Comparison of ENCODE assay signal across 8 cellular contexts in the genomic region with DNA sequence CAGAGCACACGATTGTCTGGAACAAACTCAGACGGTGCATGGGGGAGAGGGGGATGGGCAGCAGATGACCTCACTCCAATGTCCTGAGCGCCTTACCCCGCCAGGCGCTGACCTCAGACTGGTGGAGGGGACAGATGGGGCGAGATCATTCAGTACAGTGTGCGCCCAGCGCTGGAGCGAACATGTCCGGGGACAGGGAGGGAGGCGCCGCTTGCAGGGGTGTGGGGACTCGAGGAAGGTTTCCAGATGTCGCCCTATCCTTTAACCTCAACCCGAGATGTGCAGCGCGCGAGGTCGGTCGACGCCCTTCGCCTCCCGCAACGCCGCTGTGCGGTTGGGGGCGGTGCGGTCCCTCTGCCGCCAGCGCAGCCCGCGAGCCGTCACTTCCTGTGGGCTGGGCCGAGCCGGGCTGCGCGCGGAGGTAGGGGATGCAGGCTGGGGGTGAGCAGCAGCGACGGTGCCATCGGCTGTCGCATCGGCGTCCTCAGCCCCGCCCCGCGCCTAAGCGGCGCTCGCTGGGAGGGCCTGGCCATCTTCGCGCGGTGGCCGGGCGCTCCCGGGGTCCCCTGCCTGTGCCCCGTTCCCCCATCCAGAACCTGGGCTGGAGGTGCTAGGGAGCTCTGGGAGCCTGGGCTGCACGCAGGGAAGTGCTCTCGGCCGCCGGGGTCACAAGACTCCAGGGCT. TPM values are rescaled to one million over a fixed set of nuclear protein-coding genes. Genes with fewer than 3 reads are reported as not detected.
DNase-seq lines count a peak whose midpoint lies in the region; ATAC-seq, FAIRE-seq and TF ChIP-seq lines count a peak whose summit lies in the region.

No MANE protein-coding gene starts in this region.

- intact Hi-C loops in pancreas (cut with DNase I) = no loop called here
- intact Hi-C loops in thyroid gland (cut with DNase I) = no loop called here

- no peaks in the 10 kb centered on the region for H3K9me3 ChIP-seq in Loucy (ENCODE audit: insufficient read depth, low read depth, low read length)
- H3K9me3 ChIP-seq in cardiac muscle cell (ENCODE audit: low read depth) = no peaks in the 10 kb centered on the region
- H3K9me3 ChIP-seq in pancreas = no peaks in the 10 kb centered on the region
- no peaks in the 10 kb centered on the region for H3K9me3 ChIP-seq in thyroid gland

- TF ChIP-seq POLR2A in GM12891 (IDR thresholded peaks at IDR 0.05; ENCODE audit: low read depth, low read length) = no peak
- TF ChIP-seq POLR2A in thyroid gland (IDR thresholded peaks at IDR 0.05) = peak in 1 of 2 donors; percentile 90

- no peaks in the 10 kb centered on the region for H3K9me2 ChIP-seq in Loucy (replicated peaks; ENCODE audit: low read depth, low read length)

- H4K20me1 ChIP-seq in Loucy (ENCODE audit: insufficient read depth, low read length, poor library complexity, severe bottlenecking) = no peaks in the 10 kb centered on the region

- H2AFZ ChIP-seq in Loucy (ENCODE audit: low read length) = peak overlapping the region; percentile 95

- H3K4me3 Mint-ChIP-seq in activated naive CD8-positive, alpha-beta T cell treated with anti-CD3 and anti-CD28 coated beads for 36 hours = peak overlapping the region; percentile 83

- H3K4me1 ChIP-seq in Loucy (ENCODE audit: insufficient read depth, low read length, poor library complexity, severe bottlenecking) = peaks cover 12% of the 10 kb centered on the region
- no peaks in the 10 kb centered on the region for H3K4me1 ChIP-seq in cardiac muscle cell (ENCODE audit: low read depth)
- peaks cover 5 to 10% (median 8%) of the 10 kb centered on the region in 3 donors for H3K4me1 ChIP-seq in pancreas
- peaks cover 17 to 25% of the 10 kb centered on the region in 2 donors for H3K4me1 ChIP-seq in thyroid gland

- peaks cover 12% of the 10 kb centered on the region for H3K27me3 Mint-ChIP-seq in activated naive CD8-positive, alpha-beta T cell treated with anti-CD3 and anti-CD28 coated beads for 36 hours

- peak overlapping the region; percentile 95 for H3K4me2 ChIP-seq in Loucy (ENCODE audit: low read depth, low read length, poor library complexity, severe bottlenecking)

- H3K9me3 Mint-ChIP-seq in activated naive CD8-positive, alpha-beta T cell treated with anti-CD3 and anti-CD28 coated beads for 36 hours = no peaks in the 10 kb centered on the region

- FAIRE-seq in GM12891 (lab: Jason Lieb, UNC) (peak; percentile 78), pancreas (lab: Jason Lieb, UNC) (no peak)

- WGBS in pancreas, 2 donors = 0% methylated on average over 55 to 61 of the region's 61 CpGs
- 0 to 1% methylated on average over 12 to 22 of the region's 61 CpGs for WGBS in thyroid gland, 2 donors

- H3K27ac Mint-ChIP-seq in activated naive CD8-positive, alpha-beta T cell treated with anti-CD3 and anti-CD28 coated beads for 36 hours = peak overlapping the region; percentile 69

- no peaks in the 10 kb centered on the region for H3K36me3 ChIP-seq in Loucy (ENCODE audit: insufficient read depth, low read length)
- no peaks in the 10 kb centered on the region for H3K36me3 ChIP-seq in cardiac muscle cell
- H3K36me3 ChIP-seq in pancreas = no peaks in the 10 kb centered on the region
- H3K36me3 ChIP-seq in thyroid gland = no peaks in the 10 kb centered on the region

- TF ChIP-seq CTCF in Loucy (conservative IDR thresholded peaks at IDR 0.05; ENCODE audit: low read length) (no peak), cardiac muscle cell (IDR thresholded peaks at IDR 0.05; ENCODE audit: low read depth, low read length) (no peak), pancreas (IDR thresholded peaks at IDR 0.05) (no peak), thyroid gland (IDR thresholded peaks at IDR 0.05) (peak in 2 of 6 experiments; percentile 6 to 10)

- peak overlapping the region; percentile 51 for H3K9ac ChIP-seq in Loucy (ENCODE audit: low read depth, low read length, poor library complexity, severe bottlenecking)

- peak overlapping the region; percentile 61 for H3K27ac ChIP-seq in cardiac muscle cell
- H3K27ac ChIP-seq in pancreas = peak overlapping the region; percentile 79 to 89 (median 88)
- peak overlapping the region; percentile 45 to 89 (median 79) for H3K27ac ChIP-seq in thyroid gland

- H3K79me2 ChIP-seq in Loucy (ENCODE audit: insufficient read depth, low read length) = no peaks in the 10 kb centered on the region

- DNase-seq in GM12891 (ENCODE audit: insufficient read length, low spot score) (peak; percentile 64), SK-N-DZ (ENCODE audit: low spot score) (peak; percentile 87), cardiac muscle cell (ENCODE audit: low read depth in 1 of 2, low spot score in 1 of 2) (peak; percentile 59 to 90), pancreas (peak; percentile 68 to 91 (median 80)), thyroid gland (peak; percentile 80 to 83)
- DNase-seq in activated naive CD8-positive, alpha-beta T cell treated with anti-CD3 and anti-CD28 coated beads for 36 hours = peak; percentile 84

- no peaks in the 10 kb centered on the region for H3K27me3 ChIP-seq in Loucy (ENCODE audit: insufficient read depth, low read length, poor library complexity, severe bottlenecking)
- H3K27me3 ChIP-seq in cardiac muscle cell = no peaks in the 10 kb centered on the region
- no peaks in the 10 kb centered on the region for H3K27me3 ChIP-seq in pancreas
- H3K27me3 ChIP-seq in thyroid gland = no peaks in the 10 kb centered on the region

- ATAC-seq in pancreas = peak; percentile 91 to 95 (median 93)
- no peak for ATAC-seq in GM21529 (IDR thresholded peaks at IDR 0.05; ENCODE audit: unreplicated experiment)

- no peaks in the 10 kb centered on the region for H3K36me3 Mint-ChIP-seq in activated naive CD8-positive, alpha-beta T cell treated with anti-CD3 and anti-CD28 coated beads for 36 hours

- H3F3A ChIP-seq in Loucy (ENCODE audit: low read depth) = no peaks in the 10 kb centered on the region

- H3K4me3 ChIP-seq in Loucy (ENCODE audit: low read length, poor library complexity, severe bottlenecking) (peak overlapping the region; percentile 77), cardiac muscle cell (peak overlapping the region; percentile 61), pancreas (peak overlapping the region; percentile 37 to 61 (median 56)), thyroid gland (replicated peaks in 1 of 3) (peak overlapping the region; percentile 23 to 58 (median 43))

- H3K4me1 Mint-ChIP-seq in activated naive CD8-positive, alpha-beta T cell treated with anti-CD3 and anti-CD28 coated beads for 36 hours = peaks cover 18% of the 10 kb centered on the region

TF ChIP-seq in GM12891, 5 proteins besides CTCF, POLR2A, EP300 and RAD21:
- TF ChIP-seq PAX5 (IDR thresholded peaks at IDR 0.05; ENCODE audit: insufficient read depth, low read length, severe bottlenecking) (no peak), SPI1 (IDR thresholded peaks at IDR 0.05; ENCODE audit: low read depth, low read length) (no peak), POLR2AphosphoS5 (IDR thresholded peaks at IDR 0.05; ENCODE audit: low read depth, low read length) (no peak)

RNA-seq across cellular contexts. Expression of a gene that starts 5.3 kb away (rescaled TPM):
- polyA plus RNA-seq in GM12891 (2012; ENCODE audit: low read depth, missing spikeins) = 0.04 TPM
- polyA plus RNA-seq in SK-N-DZ (2014; cell fraction: cytosol; rRNA removed) = 13.7 and 18.2 TPM in 2 replicates
- 20.1 and 30.5 TPM in 2 replicates for polyA plus RNA-seq in SK-N-DZ (2014; cell fraction: nucleus; rRNA removed)
- 1 to 10 TPM in 1 of 2 experiments, under 1 TPM in 1; 0.74 to 1.2 TPM for total RNA-seq in activated naive CD8-positive, alpha-beta T cell treated with anti-CD3 and anti-CD28 coated beads for 36 hours
- total RNA-seq in cardiac muscle cell (15.1 and 16.4 TPM in 2 replicates), pancreas (10 to 100 TPM in 1 of 6 donors, 1 to 10 TPM in 5; 2.3 to 11.2 (median 3.4) TPM), thyroid gland (1 to 10 TPM; 2.6 to 9.8 (median 4.2) TPM)
- polyA plus RNA-seq in cardiac muscle cell (5.9 and 8.0 TPM in 2 replicates), pancreas (1 to 10 TPM; 4.6 to 5.7 TPM)

RNA-seq across cellular contexts. Expression of a gene that starts 9.6 kb away (rescaled TPM):
- 0.72 TPM for polyA plus RNA-seq in GM12891 (2012; ENCODE audit: low read depth, missing spikeins)
- polyA plus RNA-seq in SK-N-DZ (2014; cell fraction: cytosol; rRNA removed) = 1.5 and 4.5 TPM in 2 replicates
- polyA plus RNA-seq in SK-N-DZ (2014; cell fraction: nucleus; rRNA removed) = 10.2 and 20.4 TPM in 2 replicates
- total RNA-seq in activated naive CD8-positive, alpha-beta T cell treated with anti-CD3 and anti-CD28 coated beads for 36 hours = 1 to 10 TPM; 1.6 to 1.9 TPM
- 35.2 and 46.3 TPM in 2 replicates for total RNA-seq in cardiac muscle cell
- polyA plus RNA-seq in cardiac muscle cell = 45.4 and 57.3 TPM in 2 replicates
- 100 to 1,000 TPM in 5 of 6 donors, 10 to 100 TPM in 1; 76.7 to 145 (median 117) TPM for total RNA-seq in pancreas
- 100 to 1,000 TPM; 217 to 262 TPM for polyA plus RNA-seq in pancreas
- 10 to 100 TPM; 19.4 to 27.4 (median 21.3) TPM for total RNA-seq in thyroid gland

RNA-seq across cellular contexts. Expression of a gene that starts 30.3 kb away (rescaled TPM):
- polyA plus RNA-seq in GM12891 (2012; ENCODE audit: low read depth, missing spikeins) = 38.0 TPM
- 82.0 and 130 TPM in 2 replicates for polyA plus RNA-seq in SK-N-DZ (2014; cell fraction: cytosol; rRNA removed)
- 59.1 and 78.2 TPM in 2 replicates for polyA plus RNA-seq in SK-N-DZ (2014; cell fraction: nucleus; rRNA removed)
- 10 to 100 TPM; 64.4 to 69.0 TPM for total RNA-seq in activated naive CD8-positive, alpha-beta T cell treated with anti-CD3 and anti-CD28 coated beads for 36 hours
- total RNA-seq in cardiac muscle cell (44.8 and 62.9 TPM in 2 replicates), pancreas (10 to 100 TPM; 11.7 to 22.2 (median 14.1) TPM), thyroid gland (10 to 100 TPM; 37.8 to 55.1 (median 49.7) TPM)
- polyA plus RNA-seq in cardiac muscle cell (39.7 and 48.4 TPM in 2 replicates), pancreas (10 to 100 TPM; 20.9 to 23.6 TPM)

RNA-seq across cellular contexts. Expression of a gene that starts 46.4 kb away (rescaled TPM):
- not detected for polyA plus RNA-seq in GM12891 (2012; ENCODE audit: low read depth, missing spikeins)
- not detected in 2 replicates for polyA plus RNA-seq in SK-N-DZ (2014; cell fraction: cytosol; rRNA removed)
- not detected in 2 replicates for polyA plus RNA-seq in SK-N-DZ (2014; cell fraction: nucleus; rRNA removed)
- total RNA-seq in activated naive CD8-positive, alpha-beta T cell treated with anti-CD3 and anti-CD28 coated beads for 36 hours = not detected
- total RNA-seq in cardiac muscle cell (not detected in 2 replicates), pancreas (under 1 TPM; 0.15 to 0.65 (median 0.39) TPM), thyroid gland (not detected)
- polyA plus RNA-seq in cardiac muscle cell (not detected in 2 replicates), pancreas (under 1 TPM; 0.15 to 0.35 TPM)

RNA-seq across cellular contexts. Expression of a gene that starts 58.0 kb away (rescaled TPM):
- polyA plus RNA-seq in GM12891 (2012; ENCODE audit: low read depth, missing spikeins) = not detected
- not detected in 2 replicates for polyA plus RNA-seq in SK-N-DZ (2014; cell fraction: cytosol; rRNA removed)
- not detected in 2 replicates for polyA plus RNA-seq in SK-N-DZ (2014; cell fraction: nucleus; rRNA removed)
- total RNA-seq in activated naive CD8-positive, alpha-beta T cell treated with anti-CD3 and anti-CD28 coated beads for 36 hours = not detected
- total RNA-seq in cardiac muscle cell (not detected in 2 replicates), pancreas (not detected), thyroid gland (not detected)
- polyA plus RNA-seq in cardiac muscle cell (not detected in 2 replicates), pancreas (not detected)

Comparison
In these comparisons a context has a peak if more than half of its experiments do, and no peak if none do; other contexts are left out.
1. RNA of a gene that starts 9.6 kb away (total RNA-seq): 76.7 to 145 TPM in pancreas, 35.2 to 46.3 TPM in cardiac muscle cell and 19.4 to 27.4 TPM in thyroid gland; 1.6 to 1.9 TPM in activated naive CD8-positive, alpha-beta T cell treated with anti-CD3 and anti-CD28 coated beads for 36 hours; every median in the first group is over 4 times any median in the second.
2. Peak in every context shown above with its lines, with median percentiles within 50 percentile points of each other: DNase-seq, H3K4me3 ChIP-seq and H3K27ac ChIP-seq.